Comparison of ENCODE assay signal across 1 cellular context in genomic region chrX:56564921-56565861, GRCh38.
TF ChIP-seq lines count a peak whose summit lies in the region.

No MANE protein-coding gene starts in this region.

TF ChIP-seq in GM23338, 12 proteins besides CTCF, POLR2A, EP300 and RAD21 (continued from another document):
- TF ChIP-seq ZNF462 (CRISPR knock-in tag; IDR thresholded peaks at IDR 0.05) (no peak), ETS1 (IDR thresholded peaks at IDR 0.05) (no peak)
